ENCODE assay signal across 7 cellular contexts in the genomic region with DNA sequence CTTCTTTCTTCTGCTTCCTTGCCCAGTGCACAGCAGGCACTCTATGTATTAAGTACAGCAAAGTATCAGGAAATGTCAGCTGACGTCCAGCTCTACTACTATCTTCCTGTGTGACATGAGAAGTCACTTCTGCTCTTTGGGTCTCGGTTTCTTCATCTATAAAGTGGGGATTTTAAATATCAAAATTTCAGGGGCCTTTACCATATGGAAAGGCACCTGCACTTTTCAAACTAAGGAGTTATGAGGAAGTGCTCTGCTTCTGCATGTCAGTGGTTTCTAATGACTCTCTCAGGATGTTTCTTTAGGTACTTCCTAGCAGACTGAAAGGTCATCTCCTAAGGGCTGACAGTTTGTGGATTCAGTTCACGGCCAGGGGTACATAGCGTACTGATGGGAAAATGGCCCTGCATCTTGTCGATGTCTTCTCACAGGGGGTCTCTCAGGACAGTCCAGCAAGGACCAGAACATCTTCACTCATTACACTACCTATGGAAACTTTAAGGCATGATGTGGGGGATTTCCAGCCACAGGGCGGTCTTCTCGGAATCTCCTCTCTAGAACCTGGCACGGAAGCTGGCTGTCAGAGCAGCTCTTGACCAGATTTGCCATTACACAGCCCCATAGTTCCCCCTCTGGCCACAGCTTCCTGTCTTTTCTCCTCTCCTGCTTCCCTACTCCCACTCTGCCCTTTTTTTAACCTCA. TPM values are rescaled to one million over a fixed set of nuclear protein-coding genes. Genes with fewer than 3 reads are reported as not detected.
A peak's percentile ranks its signal among the peaks of the same experiment; 100 is the strongest.
DNase-seq lines count a peak whose midpoint lies in the region; ATAC-seq lines count a peak whose summit lies in the region.

No MANE protein-coding gene starts in this region.

- ATAC-seq in GM18868 (IDR thresholded peaks at IDR 0.05; ENCODE audit: unreplicated experiment) (peak; percentile 54), GM21576 (IDR thresholded peaks at IDR 0.05; ENCODE audit: unreplicated experiment) (peak; percentile 65), HG02884 (IDR thresholded peaks at IDR 0.05; ENCODE audit: unreplicated experiment) (no peak)
- no peak for ATAC-seq in naive thymus-derived CD8-positive, alpha-beta T cell

- H4K91ac ChIP-seq in trophoblast cell (ENCODE audit: low read depth, low read length): no peak overlapping the region

- no peaks in the 10 kb centered on the region for H3K79me2 ChIP-seq in trophoblast cell (ENCODE audit: control insufficient read depth, insufficient read depth, low read length, poor library complexity)

- H3K14ac ChIP-seq in trophoblast cell (ENCODE audit: low read length): no peak overlapping the region

- H2BK12ac ChIP-seq in trophoblast cell (ENCODE audit: low read length): no peak overlapping the region

- peaks cover 0 to 1% (median 0%) of the 10 kb centered on the region in 9 donors for H3K9me3 Mint-ChIP-seq in naive thymus-derived CD8-positive, alpha-beta T cell

- DNase-seq in KG1 (lab: John Stamatoyannopoulos, UW): peak; percentile 54
- DNase-seq in naive thymus-derived CD8-positive, alpha-beta T cell: peak in 1 of 10 donors; percentile 4
- DNase-seq in NCI-H1417 treated with DMSO at 0.1 percent for 48 hours (lab: John Stamatoyannopoulos, UW): no peak
- no peak for DNase-seq in trophoblast cell

- no peaks in the 10 kb centered on the region for H3K27me3 ChIP-seq in trophoblast cell (ENCODE audit: insufficient read depth, low read length)

- H3K4ac ChIP-seq in trophoblast cell (ENCODE audit: low read depth, low read length): no peak overlapping the region

- H3K9ac ChIP-seq in trophoblast cell (ENCODE audit: low read length): no peak overlapping the region

- H3K4me3 Mint-ChIP-seq in naive thymus-derived CD8-positive, alpha-beta T cell: peak overlapping the region in 1 of 10 donors; percentile 24

- POLR2A ChIA-PET in naive thymus-derived CD8-positive, alpha-beta T cell (lab: Charles Lee): interaction anchor here (0.7 kb wide), 1 partner anchor 129 kb away, joined by 3 read pairs; no protein-coding TSS in a partner anchor

- H3K4me3 ChIP-seq in trophoblast cell (ENCODE audit: low read depth, low read length): no peak overlapping the region

- H2BK120ac ChIP-seq in trophoblast cell (ENCODE audit: insufficient read depth, low read length, poor library complexity): no peak overlapping the region

- no peak overlapping the region for H2BK5ac ChIP-seq in trophoblast cell (ENCODE audit: low read depth, low read length, poor library complexity)

- H4K8ac ChIP-seq in trophoblast cell (ENCODE audit: low read depth, low read length): no peak overlapping the region

- no peak overlapping the region for H3K4me2 ChIP-seq in trophoblast cell (ENCODE audit: low read length)

- H2AK5ac ChIP-seq in trophoblast cell (ENCODE audit: low read length): no peak overlapping the region

- WGBS in trophoblast cell (ENCODE audit: extremely low coverage, insufficient coverage, insufficient read length): no CpG with 5 or more reads among the region's 8 CpGs

- H3K36me3 ChIP-seq in trophoblast cell (ENCODE audit: control insufficient read depth in 1 of 2, insufficient read depth in 2 of 2, low read length in 2 of 2): peaks cover 0 to 8% of the 10 kb centered on the region in 2 experiments

- peaks cover 0 to 2% of the 10 kb centered on the region in 2 experiments for H3K4me1 ChIP-seq in trophoblast cell (ENCODE audit: control insufficient read depth in 1 of 2, insufficient read depth in 2 of 2, low read length in 2 of 2)

- peak overlapping the region in 7 of 10 donors; percentile 43 to 83 (median 63) for H3K27ac Mint-ChIP-seq in naive thymus-derived CD8-positive, alpha-beta T cell

- H3K27ac ChIP-seq in trophoblast cell (ENCODE audit: low read depth, low read length): no peak overlapping the region

- no peaks in the 10 kb centered on the region for H3K79me1 ChIP-seq in trophoblast cell (ENCODE audit: low read length)

- no peaks in the 10 kb centered on the region for H3K27me3 Mint-ChIP-seq in naive thymus-derived CD8-positive, alpha-beta T cell

- H3K9me3 ChIP-seq in trophoblast cell (ENCODE audit: insufficient read depth, low read depth, low read length): no peaks in the 10 kb centered on the region

- no peak overlapping the region for H2AFZ ChIP-seq in trophoblast cell (ENCODE audit: insufficient read depth, low read length, poor library complexity)

- H3K23ac ChIP-seq in trophoblast cell (ENCODE audit: low read length): no peak overlapping the region

- no peak overlapping the region for H3K18ac ChIP-seq in trophoblast cell (ENCODE audit: low read length)

- H3K4me1 Mint-ChIP-seq in naive thymus-derived CD8-positive, alpha-beta T cell: peaks cover 6 to 17% (median 14%) of the 10 kb centered on the region in 4 donors

- H3K36me3 Mint-ChIP-seq in naive thymus-derived CD8-positive, alpha-beta T cell: peaks cover 0 to 12% (median 7%) of the 10 kb centered on the region in 3 donors

- H4K12ac ChIP-seq in trophoblast cell (ENCODE audit: low read depth, low read length): no peak overlapping the region

RNA-seq across cellular contexts. Expression of a gene that starts 42.0 kb away (rescaled TPM):
- total RNA-seq in naive thymus-derived CD8-positive, alpha-beta T cell: 10 to 100 TPM; 26.6 to 28.1 TPM
- 10 to 100 TPM; 10.3 to 23.1 (median 14.5) TPM for polyA plus RNA-seq in naive thymus-derived CD8-positive, alpha-beta T cell
- polyA plus RNA-seq in trophoblast cell (2013): 4.3 and 4.5 TPM in 2 replicates

RNA-seq across cellular contexts. Expression of a gene that starts 45.5 kb away (rescaled TPM):
- total RNA-seq in naive thymus-derived CD8-positive, alpha-beta T cell: 10 to 100 TPM; 40.8 to 46.7 TPM
- polyA plus RNA-seq in naive thymus-derived CD8-positive, alpha-beta T cell: 10 to 100 TPM; 11.3 to 22.0 (median 18.5) TPM
- polyA plus RNA-seq in trophoblast cell (2013): 9.0 TPM in 2 replicates

Comparison
In these comparisons a context has a peak if more than half of its experiments do, and no peak if none do; other contexts are left out.
1. ATAC-seq: peak in GM18868 (single experiment) and GM21576 (single experiment); none in naive thymus-derived CD8-positive, alpha-beta T cell (0 of 2) and HG02884 (single experiment).